Comparison of ENCODE assay signal across 19 cellular contexts in the genomic region with DNA sequence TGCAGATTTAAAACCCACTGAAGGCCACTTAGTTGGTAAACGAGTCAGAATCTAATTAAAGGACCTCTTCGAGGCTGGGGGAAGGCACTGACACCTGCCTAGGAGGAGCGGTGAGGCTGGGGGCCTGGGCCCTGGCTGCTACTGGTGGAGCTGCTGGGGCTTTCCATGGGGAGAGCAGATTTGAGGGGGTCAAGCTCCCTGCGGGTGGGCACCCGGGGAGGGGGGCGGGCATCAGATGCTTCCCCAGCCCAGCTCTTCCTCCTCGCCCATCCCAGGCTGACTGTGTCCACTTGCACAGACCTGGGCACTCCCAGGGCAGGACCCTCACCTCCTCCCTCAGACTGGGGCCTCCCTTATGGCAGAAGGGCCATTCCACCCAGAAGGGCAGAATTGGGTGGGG. TPM values are rescaled to one million over a fixed set of nuclear protein-coding genes. Genes with fewer than 3 reads are reported as not detected.
A peak's percentile ranks its signal among the peaks of the same experiment; 100 is the strongest.
DNase-seq lines count a peak whose midpoint lies in the region; FAIRE-seq and TF ChIP-seq lines count a peak whose summit lies in the region.
"Had no signal": no experiment of that assay in that cellular context is flagged by ENCODE, and none has a peak within 500 bp of the region (broad histone marks: within the 10 kb centered on the region; RNA-seq: fewer than 3 reads in every experiment).

No MANE protein-coding gene starts in this region.

- H3K36me3 ChIP-seq in BLaER1 (no peaks in the 10 kb centered on the region), NT2/D1 (ENCODE audit: insufficient read depth, insufficient read length, low read length) (no peaks in the 10 kb centered on the region), kidney (ENCODE audit: control insufficient read depth in 1 of 2, insufficient read depth in 2 of 2, low read length in 2 of 2) (no peaks in the 10 kb centered on the region)
- H3K36me3 ChIP-seq in BLaER1 treated with 17β-estradiol and CSF1 and Interleukin-3, amounts not matched to agents 10 nM and 100 nM: no peaks in the 10 kb centered on the region

- H3K4me3 Mint-ChIP-seq in activated CD4-positive, alpha-beta T cell treated with anti-CD3 and anti-CD28 coated beads, Interleukin-2, amount 10 ng/mL, durations not matched to agents 24 days and 14 days: no peak overlapping the region
- H3K4me3 Mint-ChIP-seq: CD4-positive, alpha-beta T cell; CD8-positive, alpha-beta memory T cell had no signal

- no peaks in the 10 kb centered on the region for H3K9me3 Mint-ChIP-seq in activated CD4-positive, alpha-beta T cell treated with anti-CD3 and anti-CD28 coated beads, Interleukin-2, amount 10 ng/mL, durations not matched to agents 24 days and 14 days
- H3K9me3 Mint-ChIP-seq: CD4-positive, alpha-beta T cell; CD8-positive, alpha-beta memory T cell had no signal

- peaks cover 25% of the 10 kb centered on the region for H3K4me1 Mint-ChIP-seq in activated CD4-positive, alpha-beta T cell treated with anti-CD3 and anti-CD28 coated beads, Interleukin-2, amount 10 ng/mL, durations not matched to agents 24 days and 14 days

- no peak for FAIRE-seq in kidney (lab: Jason Lieb, UNC)
- FAIRE-seq: D721Med, GM12891, GM18507, H54 had no signal

- H3K27ac Mint-ChIP-seq in activated CD4-positive, alpha-beta T cell treated with anti-CD3 and anti-CD28 coated beads, Interleukin-2, amount 10 ng/mL, durations not matched to agents 24 days and 14 days: no peak overlapping the region
- H3K27ac Mint-ChIP-seq: CD14-positive monocyte; CD4-positive, alpha-beta T cell; CD8-positive, alpha-beta memory T cell had no signal

- H3K27me3 ChIP-seq in BLaER1 (0 out of 2 replicates have a peak, but pooled peaks cover 2% of the 10 kb centered on the region), NT2/D1 (ENCODE audit: insufficient read depth, insufficient read length) (no peaks in the 10 kb centered on the region)
- peaks cover 0 to 90% (median 3%) of the 10 kb centered on the region in 11 experiments; a peak in 9 of 22 replicates for H3K27me3 ChIP-seq in BLaER1 treated with 17β-estradiol and CSF1 and Interleukin-3, amounts not matched to agents 10 nM and 100 nM

- H3K27me3 Mint-ChIP-seq in activated CD4-positive, alpha-beta T cell treated with anti-CD3 and anti-CD28 coated beads, Interleukin-2, amount 10 ng/mL, durations not matched to agents 24 days and 14 days: peaks cover 67% of the 10 kb centered on the region

- H3K27ac ChIP-seq in BLaER1 (peak overlapping the region; percentile 25; the same call in 1 of the 2 replicates), kidney (ENCODE audit: low read depth in 2 of 2, low read length in 2 of 2) (no peak overlapping the region)
- peak overlapping the region in 3 of 11 experiments; percentile 36 to 88 (median 76); a peak in 4 of 22 replicates for H3K27ac ChIP-seq in BLaER1 treated with 17β-estradiol and CSF1 and Interleukin-3, amounts not matched to agents 10 nM and 100 nM

- peaks cover 32% of the 10 kb centered on the region for H4K20me1 ChIP-seq in BLaER1
- H4K20me1 ChIP-seq in BLaER1 treated with 17β-estradiol and CSF1 and Interleukin-3, amounts not matched to agents 10 nM and 100 nM: peaks cover 0 to 95% (median 20%) of the 10 kb centered on the region in 11 experiments; a peak in 18 of 22 replicates

- H3K4me1 ChIP-seq in BLaER1 (peaks cover 80% of the 10 kb centered on the region), NT2/D1 (ENCODE audit: insufficient read depth, insufficient read length) (peaks cover 62% of the 10 kb centered on the region), kidney (ENCODE audit: control insufficient read depth in 1 of 2, insufficient read depth in 1 of 2, low read depth in 1 of 2, low read length in 2 of 2) (peaks cover 0 to 5% of the 10 kb centered on the region in 2 donors)
- H3K4me1 ChIP-seq in BLaER1 treated with 17β-estradiol and CSF1 and Interleukin-3, amounts not matched to agents 10 nM and 100 nM: peaks cover 69 to 81% (median 80%) of the 10 kb centered on the region in 10 experiments

- no peak overlapping the region; the same call in 1 of the 2 replicates for H3K4me3 ChIP-seq in BLaER1
- peak overlapping the region in 1 of 10 experiments; percentile 34; a peak in 2 of 20 replicates for H3K4me3 ChIP-seq in BLaER1 treated with 17β-estradiol and CSF1 and Interleukin-3, amounts not matched to agents 10 nM and 100 nM
- H3K4me3 ChIP-seq in NT2/D1 (ENCODE audit: insufficient read length, low read depth): no peak overlapping the region
- H3K4me3 ChIP-seq in kidney (ENCODE audit: low read length in 2 of 2): no peak overlapping the region

- DNase-seq in NT2/D1 (ENCODE audit: low read depth, low spot score): no peak
- DNase-seq in kidney: peak; percentile 59
- no peak for DNase-seq in kidney tubule cell (ENCODE audit: low spot score)
- no peak for DNase-seq in activated CD4-positive, alpha-beta T cell treated with anti-CD3 and anti-CD28 coated beads, Interleukin-2, amount 10 ng/mL, durations not matched to agents 24 days and 14 days
- DNase-seq in DMS 273 (lab: John Stamatoyannopoulos, UW; ENCODE audit: unreplicated experiment): no peak
- DNase-seq: CD4-positive, alpha-beta T cell; CD8-positive, alpha-beta memory T cell; DMS53; DMS79 treated with DMSO at 0.1 percent for 48 hours; GOT3; HCEC 1CT had no signal

- no peaks in the 10 kb centered on the region for H3K36me3 Mint-ChIP-seq in activated CD4-positive, alpha-beta T cell treated with anti-CD3 and anti-CD28 coated beads, Interleukin-2, amount 10 ng/mL, durations not matched to agents 24 days and 14 days (ENCODE audit: low read depth)
- H3K36me3 Mint-ChIP-seq: CD8-positive, alpha-beta memory T cell had no signal

- H3K9ac ChIP-seq in BLaER1 (0 out of 2 replicates have a peak overlapping the region, but pooled peaks have one; percentile 12), NT2/D1 (ENCODE audit: insufficient read length, low read depth) (peak overlapping the region; percentile 51), kidney (ENCODE audit: low read length in 2 of 2) (no peak overlapping the region)
- H3K9ac ChIP-seq in BLaER1 treated with 17β-estradiol and CSF1 and Interleukin-3, amounts not matched to agents 10 nM and 100 nM: peak overlapping the region in 7 of 11 experiments; percentile 4 to 62 (median 40); a peak in 11 of 22 replicates

- peak overlapping the region; percentile 90 for H3K4me2 ChIP-seq in BLaER1
- H3K4me2 ChIP-seq in BLaER1 treated with 17β-estradiol and CSF1 and Interleukin-3, amounts not matched to agents 10 nM and 100 nM: peak overlapping the region; percentile 57 to 97 (median 91)

- H3K9me3 ChIP-seq in BLaER1 (no peaks in the 10 kb centered on the region), NT2/D1 (ENCODE audit: insufficient read depth, low read length) (no peaks in the 10 kb centered on the region), kidney (ENCODE audit: control insufficient read depth in 1 of 2, low read length in 2 of 2) (no peaks in the 10 kb centered on the region)
- H3K9me3 ChIP-seq in BLaER1 treated with 17β-estradiol and CSF1 and Interleukin-3, amounts not matched to agents 10 nM and 100 nM (replicated peaks in 1 of 11): no peaks in the 10 kb centered on the region

- no peak for TF ChIP-seq CTCF in kidney (IDR thresholded peaks at IDR 0.05; ENCODE audit: borderline replicate concordance, extremely low read depth, insufficient read depth)

- intact Hi-C loops in kidney (cut with DNase I): no loop called here
- intact Hi-C loops in activated CD4-positive, alpha-beta T cell treated with anti-CD3 and anti-CD28 coated beads, Interleukin-2, amount 10 ng/mL, durations not matched to agents 24 days and 14 days (cut with micrococcal nuclease): no loop called here

RNA-seq across cellular contexts. Expression of a gene that starts 19.0 kb away (rescaled TPM):
- total RNA-seq in kidney: 6.1 TPM
- polyA plus RNA-seq in kidney (ENCODE audit: insufficient read depth, low read depth, low replicate concordance): 0.34 TPM
- 0.21 and 0.26 TPM in 2 replicates for total RNA-seq in activated CD4-positive, alpha-beta T cell treated with anti-CD3 and anti-CD28 coated beads, Interleukin-2, amount 10 ng/mL, durations not matched to agents 24 days and 14 days
- polyA plus RNA-seq: BJ; CD14-positive monocyte; CD8-positive, alpha-beta memory T cell had no signal

Comparison
In these comparisons a context has a peak if more than half of its experiments do, and no peak if none do; other contexts are left out.
1. H3K9ac ChIP-seq: peak in BLaER1 (single experiment), BLaER1 treated with 17β-estradiol and CSF1 and Interleukin-3, amounts not matched to agents 10 nM and 100 nM (7 of 11) and NT2/D1 (single experiment); none in kidney (0 of 2).